1 cellular context compared by ENCODE assay signal in the genomic region with DNA sequence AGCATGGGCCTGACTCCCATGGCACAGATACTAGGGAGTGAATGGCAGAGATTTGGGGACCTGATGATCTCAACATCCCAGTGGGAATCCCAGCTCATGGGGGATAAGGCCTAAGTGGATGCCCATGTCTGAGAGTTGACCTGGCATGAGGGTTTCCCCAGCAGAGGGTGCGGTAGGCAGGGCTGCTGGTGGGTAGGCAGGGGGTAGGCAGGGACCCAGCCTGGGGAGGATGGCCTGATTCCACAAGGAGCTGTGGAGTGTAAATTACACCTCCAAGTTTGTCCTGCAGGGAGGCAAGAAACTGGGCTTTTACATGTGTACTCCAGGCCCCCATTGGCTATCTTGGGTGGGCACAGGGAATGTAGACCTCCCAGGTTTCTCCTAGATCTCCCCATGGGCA.
TF ChIP-seq lines count a peak whose summit lies in the region.

No MANE protein-coding gene starts in this region.

TF ChIP-seq in GM12891, 5 proteins besides CTCF, POLR2A, EP300 and RAD21:
- no peak for TF ChIP-seq POLR2AphosphoS5 (IDR thresholded peaks at IDR 0.05; ENCODE audit: low read depth, low read length)
- no peak for TF ChIP-seq SPI1 (IDR thresholded peaks at IDR 0.05; ENCODE audit: low read depth, low read length)
- TF ChIP-seq PAX5 (IDR thresholded peaks at IDR 0.05; ENCODE audit: insufficient read depth, low read length, severe bottlenecking) = no peak
- no peak for TF ChIP-seq POU2F2 (IDR thresholded peaks at IDR 0.05; ENCODE audit: low read depth, low read length)
- no peak for TF ChIP-seq TAF1 (IDR thresholded peaks at IDR 0.05; ENCODE audit: low read depth, low read length)
